ENCODE assay signal across 11 cellular contexts in the genomic region with DNA sequence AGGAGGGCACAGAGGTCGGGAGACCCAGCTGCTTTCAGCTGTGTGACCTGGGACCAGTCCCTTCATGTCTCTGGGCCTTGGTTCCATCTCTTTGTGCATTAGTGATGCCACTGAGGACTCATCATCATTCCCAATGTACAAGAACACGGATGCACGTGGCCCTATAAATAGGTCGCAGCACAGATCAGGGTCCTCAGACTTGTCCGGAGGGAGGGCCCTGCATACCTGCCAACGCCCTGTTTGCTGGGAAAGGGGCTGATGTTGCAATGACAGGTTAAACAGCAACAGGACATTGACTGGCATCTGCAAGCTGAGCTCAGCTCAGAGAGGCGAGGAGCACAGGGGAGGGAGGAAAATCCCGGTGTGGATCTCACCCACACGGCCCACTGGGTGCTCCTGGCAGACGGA. TPM values are rescaled to one million over a fixed set of nuclear protein-coding genes. Genes with fewer than 3 reads are reported as not detected.
DNase-seq lines count a peak whose midpoint lies in the region; ATAC-seq and TF ChIP-seq lines count a peak whose summit lies in the region.
"Had no signal": no experiment of that assay in that cellular context is flagged by ENCODE, and none has a peak within 500 bp of the region (broad histone marks: within the 10 kb centered on the region; RNA-seq: fewer than 3 reads in every experiment).

No MANE protein-coding gene starts in this region.

- H3K27ac ChIP-seq in HEK293 (ENCODE audit: extremely low read depth, low read depth, low read length) = no peak overlapping the region
- peak overlapping the region; percentile 50 for H3K27ac ChIP-seq in right cardiac atrium (ENCODE audit: low read length)
- H3K27ac ChIP-seq in skeletal muscle tissue (ENCODE audit: low read depth, low read length) = peak overlapping the region; percentile 58
- no peak overlapping the region for H3K27ac ChIP-seq in CD8-positive, alpha-beta T cell (ENCODE audit: low read depth, low read length)

- H3K4me1 Mint-ChIP-seq in CD8-positive, alpha-beta T cell (ENCODE audit: low read depth) = no peaks in the 10 kb centered on the region

- POLR2A ChIA-PET in HEK293 (lab: Yijun Ruan, JAX) = interaction anchor here (1.4 kb wide), 1 partner anchor 12 kb away, joined by 4 read pairs; no protein-coding TSS in a partner anchor
- POLR2A ChIA-PET in CD8-positive, alpha-beta T cell (lab: Charles Lee) = no interaction called here

- no peak overlapping the region for H3K9ac ChIP-seq in skeletal muscle tissue (ENCODE audit: low read depth in 1 of 3, low read length in 3 of 3)

- no peaks in the 10 kb centered on the region for H3K27me3 ChIP-seq in right cardiac atrium (ENCODE audit: control insufficient read depth, insufficient read depth)
- H3K27me3 ChIP-seq in skeletal muscle tissue (ENCODE audit: control insufficient read depth in 3 of 3, insufficient read depth in 3 of 3, low read length in 3 of 3) = no peaks in the 10 kb centered on the region
- no peaks in the 10 kb centered on the region for H3K27me3 ChIP-seq in CD8-positive, alpha-beta T cell (ENCODE audit: insufficient read depth, low read length)

- CTCF ChIA-PET in HEK293 (lab: Yijun Ruan, JAX) = interaction anchor here (1.7 to 2.6 kb wide), 3 partner anchors 9 to 78 kb away, joined by 4 to 7 read pairs (median 6); no protein-coding TSS in a partner anchor
- CTCF ChIA-PET in CD8-positive, alpha-beta T cell (lab: Charles Lee) = no interaction called here

- no peaks in the 10 kb centered on the region for H3K36me3 ChIP-seq in HEK293 (ENCODE audit: control insufficient read depth in 2 of 2, insufficient read depth in 1 of 2, low read length in 2 of 2)
- peaks cover 1 to 56% (median 24%) of the 10 kb centered on the region in 3 donors for H3K36me3 ChIP-seq in skeletal muscle tissue (ENCODE audit: control insufficient read depth in 3 of 3, insufficient read depth in 3 of 3, low read length in 3 of 3)
- no peaks in the 10 kb centered on the region for H3K36me3 ChIP-seq in CD8-positive, alpha-beta T cell (ENCODE audit: insufficient read depth, low read length)

- peak; percentile 17 for ATAC-seq in SK-N-SH treated with all-trans-retinoic acid at 6 μM for 48 hours
- ATAC-seq in right cardiac atrium = peak in 1 of 2 donors; percentile 0
- ATAC-seq in CD8-positive, alpha-beta T cell = no peak

- DNase-seq in right cardiac atrium (peak; percentile 15 to 51 (median 47)), ureter (ENCODE audit: low spot score) (no peak)
- DNase-seq in activated CD4-positive, CD25-positive, alpha-beta regulatory T cell (lab: John Stamatoyannopoulos, UW) = no peak
- DNase-seq in CD8-positive, alpha-beta T cell = no peak
- no peak for DNase-seq in stimulated activated CD4-positive, alpha-beta T cell treated with anti-CD3 and anti-CD28 coated beads, Interleukin-1b, Interleukin-23, amount 100 ng/mL, for 48 hours
- DNase-seq: activated effector memory CD4-positive, alpha-beta T cell treated with anti-CD3 and anti-CD28 coated beads, Interleukin-2, amount 50 U/mL, for 16 hours; DMS79 had no signal

- intact Hi-C loops in right cardiac atrium (cut with DNase I) = no loop called here
- intact Hi-C loops in CD8-positive, alpha-beta T cell (cut with DNase I, micrococcal nuclease) = no loop called here

- H3K27me3 Mint-ChIP-seq in CD8-positive, alpha-beta T cell (ENCODE audit: low read depth) = no peaks in the 10 kb centered on the region

- no peak overlapping the region for H3K4me3 Mint-ChIP-seq in CD8-positive, alpha-beta T cell
- H3K4me3 Mint-ChIP-seq: mesothelial cell of epicardium had no signal

- H3K9me3 Mint-ChIP-seq in CD8-positive, alpha-beta T cell = no peaks in the 10 kb centered on the region
- H3K9me3 Mint-ChIP-seq: mesothelial cell of epicardium had no signal

- no peak overlapping the region for H3K4me3 ChIP-seq in HEK293 (ENCODE audit: low read depth, low read length)
- no peak overlapping the region for H3K4me3 ChIP-seq in right cardiac atrium (ENCODE audit: low read length)
- H3K4me3 ChIP-seq in skeletal muscle tissue (ENCODE audit: low read length in 3 of 3) = no peak overlapping the region
- H3K4me3 ChIP-seq in CD8-positive, alpha-beta T cell (ENCODE audit: low read depth, low read length) = no peak overlapping the region

- no peaks in the 10 kb centered on the region for H3K9me3 ChIP-seq in HEK293 (ENCODE audit: control insufficient read depth, insufficient read depth, low read depth, low read length)
- no peaks in the 10 kb centered on the region for H3K9me3 ChIP-seq in right cardiac atrium (ENCODE audit: control insufficient read depth, low read length)
- H3K9me3 ChIP-seq in skeletal muscle tissue (ENCODE audit: control insufficient read depth in 3 of 3, low read length in 3 of 3) = no peaks in the 10 kb centered on the region
- no peaks in the 10 kb centered on the region for H3K9me3 ChIP-seq in CD8-positive, alpha-beta T cell (ENCODE audit: low read length)

- no peaks in the 10 kb centered on the region for H3K36me3 Mint-ChIP-seq in CD8-positive, alpha-beta T cell

- no peak overlapping the region for H3K27ac Mint-ChIP-seq in CD8-positive, alpha-beta T cell

- no peak for TF ChIP-seq CTCF in HEK293 (tag by site-specific recombination; IDR thresholded peaks at IDR 0.05)
- no peak for TF ChIP-seq CTCF in CD8-positive, alpha-beta T cell (IDR thresholded peaks at IDR 0.05)

- WGBS in right cardiac atrium = 70% methylated on average over 10 of the region's 10 CpGs

- no peaks in the 10 kb centered on the region for H3K4me1 ChIP-seq in HEK293 (ENCODE audit: control insufficient read depth, insufficient read depth, low read length)
- peaks cover 18% of the 10 kb centered on the region for H3K4me1 ChIP-seq in right cardiac atrium (ENCODE audit: control insufficient read depth, insufficient read depth, low read length)
- peaks cover 15 to 18% (median 15%) of the 10 kb centered on the region in 3 donors for H3K4me1 ChIP-seq in skeletal muscle tissue (ENCODE audit: control insufficient read depth in 3 of 3, insufficient read depth in 3 of 3, low read length in 3 of 3)
- H3K4me1 ChIP-seq in CD8-positive, alpha-beta T cell (ENCODE audit: insufficient read depth, low read length) = no peaks in the 10 kb centered on the region

TF ChIP-seq in HEK293, 187 proteins besides CTCF, POLR2A, EP300 and RAD21:
- TF ChIP-seq ZNF555 (tag by site-specific recombination; conservative IDR thresholded peaks at IDR 0.05) (no peak), ZSCAN16 (tag by site-specific recombination; IDR thresholded peaks at IDR 0.05) (no peak), ZNF48 (tag by site-specific recombination; IDR thresholded peaks at IDR 0.05) (no peak), GLIS1 (tag by site-specific recombination; IDR thresholded peaks at IDR 0.05) (no peak), ZNF580 (tag by site-specific recombination; IDR thresholded peaks at IDR 0.05) (no peak), SCRT2 (tag by site-specific recombination; IDR thresholded peaks at IDR 0.05) (peak; percentile 72; the same call in 1 of the 2 replicates), ZNF155 (tag by site-specific recombination; IDR thresholded peaks at IDR 0.05) (no peak)

TF ChIP-seq in SK-N-SH treated with all-trans-retinoic acid at 6 μM for 48 hours, 23 proteins besides CTCF, POLR2A, EP300 and RAD21:
- TF ChIP-seq SNAI2 (CRISPR knock-in tag; IDR thresholded peaks at IDR 0.05) (no peak), RARB (CRISPR knock-in tag; IDR thresholded peaks at IDR 0.05) (0 out of 2 replicates have a peak, but pooled peaks have one; percentile 31)
TF ChIP-seq in SK-N-SH treated with all-trans-retinoic acid at 6 μM for 48 hours: peak in this region for 1.

RNA-seq across cellular contexts. Expression of gene TGM2, which starts 21.8 kb away (rescaled TPM):
- total RNA-seq in right cardiac atrium = 1,000 to 10,000 TPM in 3 of 4 donors, 100 to 1,000 TPM in 1; 963 to 1,731 (median 1,257) TPM
- polyA plus RNA-seq in right cardiac atrium = 447 TPM
- 7.3 TPM for total RNA-seq in skeletal muscle tissue
- total RNA-seq in ureter = 143 TPM
- total RNA-seq in CD8-positive, alpha-beta T cell = not detected

Comparison
In these comparisons a context has a peak if more than half of its experiments do, and no peak if none do; other contexts are left out.
1. H3K27ac ChIP-seq: peak in right cardiac atrium (single experiment) and skeletal muscle tissue (single experiment); none in HEK293 (single experiment) and CD8-positive, alpha-beta T cell (single experiment).
2. DNase-seq: peak in right cardiac atrium (3 of 3); none in activated CD4-positive, CD25-positive, alpha-beta regulatory T cell (0 of 4), ureter (single experiment), CD8-positive, alpha-beta T cell (0 of 7) and stimulated activated CD4-positive, alpha-beta T cell treated with anti-CD3 and anti-CD28 coated beads, Interleukin-1b, Interleukin-23, amount 100 ng/mL, for 48 hours (single experiment).
3. RNA of gene TGM2, which starts 21.8 kb away (total RNA-seq): 963 to 1,731 TPM in right cardiac atrium and 143 TPM in ureter (single experiment); 7.3 TPM in skeletal muscle tissue (single experiment) and not detected in CD8-positive, alpha-beta T cell; every median in the first group is over 10 times any median in the second.